In the genomic region with DNA sequence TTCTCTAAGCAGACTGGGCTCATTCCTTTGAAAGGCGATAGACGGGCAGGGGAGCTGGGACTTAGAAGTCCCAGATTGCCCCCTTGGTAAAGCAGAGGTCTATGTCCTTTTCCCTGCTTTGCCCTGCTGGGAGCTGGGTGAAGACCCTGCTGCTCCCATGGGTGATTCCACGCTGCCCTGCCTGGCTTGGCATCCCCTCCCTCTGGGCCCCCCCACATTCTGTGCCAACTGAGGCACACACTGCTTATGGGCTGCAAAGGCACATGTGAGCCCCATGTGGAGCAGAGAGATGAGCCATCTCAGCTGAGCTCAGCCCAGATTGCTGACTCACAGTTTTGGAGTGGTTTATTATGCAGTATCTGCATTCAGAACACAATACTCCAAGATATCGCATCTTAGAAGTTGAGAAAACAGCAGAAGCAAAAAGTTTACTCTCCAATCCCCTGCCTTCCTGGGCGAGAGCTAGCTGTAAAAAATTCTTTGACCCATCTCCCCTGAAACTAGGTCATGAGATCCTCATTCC, we compare ENCODE assay signal across 17 cellular contexts.
"Had no signal": no experiment of that assay in that cellular context is flagged by ENCODE, and none has a peak within 500 bp of the region (broad histone marks: within the 10 kb centered on the region; RNA-seq: fewer than 3 reads in every experiment).

No MANE protein-coding gene starts in this region.

- FAIRE-seq: endometrium, islet of Langerhans, pancreas had no signal

- H3K27me3 ChIP-seq: heart left ventricle, pancreas had no signal

- H3K9me3 ChIP-seq: heart left ventricle, pancreas, tibial artery had no signal

- DNase-seq: activated CD4-positive, alpha-beta memory T cell treated with anti-CD3 and anti-CD28 coated beads, Interleukin-2, amount 10 ng/mL, durations not matched to agents 7 days and 5 days; activated CD4-positive, alpha-beta T cell treated with anti-CD3 and anti-CD28 coated beads for 36 hours; activated naive CD4-positive, alpha-beta T cell; activated T-cell treated with anti-CD3 and anti-CD28 coated beads, Interleukin-2, amount 50 U/mL, for 72 hours; left ventricle myocardium superior; pancreas; stimulated activated CD4-positive, alpha-beta T cell treated with anti-CD3 and anti-CD28 coated beads, Interleukin-1b, Interleukin-23, amount 100 ng/mL, for 48 hours; T-cell; T1000; tibial artery; WERI-Rb-1 had no signal

- H3K27ac ChIP-seq: heart left ventricle, pancreas, tibial artery, WERI-Rb-1 had no signal

- H3K4me3 ChIP-seq: heart left ventricle, pancreas, smooth muscle cell, tibial artery had no signal

- ATAC-seq: activated CD4-positive, alpha-beta T cell treated with anti-CD3 and anti-CD28 coated beads for 36 hours; activated T-cell treated with anti-CD3 and anti-CD28 coated beads, Interleukin-2, amount 50 U/mL, for 72 hours; esophagus mucosa; heart left ventricle; left ventricle myocardium superior; pancreas; stimulated activated memory B cell treated with anti-CD40 and anti-IgM and Interleukin-4, amounts not matched to agents 10 μg/mL and 1 μg/mL and 100 μg/mL, for 72 hours; T-cell had no signal

- H3K4me2 ChIP-seq: smooth muscle cell had no signal

- H3K36me3 ChIP-seq: heart left ventricle, pancreas, tibial artery, WERI-Rb-1 had no signal
